ENCODE assay signal across 1 cellular context in genomic region chr17:44109312-44109630, GRCh38.
TF ChIP-seq lines count a peak whose summit lies in the region.

No MANE protein-coding gene starts in this region.

TF ChIP-seq in A549, 52 proteins besides CTCF, POLR2A, EP300 and RAD21:
- TF ChIP-seq TFCP2L1 (CRISPR knock-in tag; IDR thresholded peaks at IDR 0.05) (no peak), JUN (IDR thresholded peaks at IDR 0.05) (no peak), NFE2L2 (conservative IDR thresholded peaks at IDR 0.05; ENCODE audit: low read length) (no peak), CHD4 (IDR thresholded peaks at IDR 0.05; ENCODE audit: borderline replicate concordance) (no peak), HOXB5 (CRISPR knock-in tag; IDR thresholded peaks at IDR 0.05) (no peak), ZFP36 (IDR thresholded peaks at IDR 0.05; ENCODE audit: borderline replicate concordance, partially characterized antibody) (no peak), RFX5 (IDR thresholded peaks at IDR 0.05) (no peak), MAFK (IDR thresholded peaks at IDR 0.05; ENCODE audit: partially characterized antibody) (no peak)
